Comparison of ENCODE assay signal across 26 cellular contexts in genomic region chr2:1937480-1937879, GRCh38.
"Had no signal": no experiment of that assay in that cellular context is flagged by ENCODE, and none has a peak within 500 bp of the region (broad histone marks: within the 10 kb centered on the region; RNA-seq: fewer than 3 reads in every experiment).

No MANE protein-coding gene starts in this region.

- DNase-seq: effector CD8-positive, alpha-beta T cell; foreskin keratinocyte; heart left ventricle; left cardiac atrium; left lung; mesenchymal stem cell; mucosa of descending colon; naive B cell; occipital lobe; ovary; psoas muscle; right cardiac atrium; spleen; stimulated activated CD4-positive, alpha-beta T cell treated with anti-CD3 and anti-CD28 coated beads, Interleukin-2, amount 100 ng/mL, for 48 hours; stimulated activated naive B cell treated with anti-CD40 and anti-IgM and Interleukin-4, amounts not matched to agents 10 μg/mL and 1 μg/mL and 100 μg/mL, for 72 hours; transverse colon had no signal

- H3K4me2 ChIP-seq: hepatocyte had no signal

- H2AFZ ChIP-seq: hepatocyte had no signal

- H3K27ac Mint-ChIP-seq: naive B cell; natural killer cell treated with Interleukin-12 subunit alpha and Interleukin-12 subunit beta and Interleukin-15 and Interleukin-18, amount 100 ng/mL, for 72 hours; stimulated activated naive B cell treated with anti-CD40 and anti-IgM and Interleukin-4, amounts not matched to agents 10 μg/mL and 1 μg/mL and 100 μg/mL, for 72 hours; stimulated activated naive CD8-positive, alpha-beta T cell treated with anti-CD3 and anti-CD28 coated beads, Interleukin-15, Interleukin-2, amounts not matched to agents 100 ng/mL and 50 ng/mL, for 24 hours had no signal

- FAIRE-seq: colon, endothelial cell of umbilical vein had no signal

- H3K27me3 ChIP-seq: foreskin keratinocyte, heart left ventricle, hepatocyte, left lung, ovary, transverse colon had no signal

- H3K27me3 Mint-ChIP-seq: stimulated activated naive CD8-positive, alpha-beta T cell treated with anti-CD3 and anti-CD28 coated beads, Interleukin-15, Interleukin-2, amounts not matched to agents 100 ng/mL and 50 ng/mL, for 24 hours had no signal

- H3K4me1 Mint-ChIP-seq: mesothelial cell of epicardium; naive B cell; stimulated activated naive B cell treated with anti-CD40 and anti-IgM and Interleukin-4, amounts not matched to agents 10 μg/mL and 1 μg/mL and 100 μg/mL, for 72 hours had no signal

- H3K9me3 ChIP-seq: esophagus muscularis mucosa, gastroesophageal sphincter, heart left ventricle, left lung, mucosa of descending colon, ovary, psoas muscle, spleen, suprapubic skin, transverse colon had no signal

- H3K27ac ChIP-seq: esophagus muscularis mucosa, foreskin keratinocyte, gastroesophageal sphincter, heart left ventricle, hepatocyte, left lung, ovary, psoas muscle, skin epidermis, spleen, suprapubic skin, transverse colon had no signal

- H3K4me3 ChIP-seq: esophagus muscularis mucosa, gastroesophageal sphincter, heart left ventricle, hepatocyte, left lung, mucosa of descending colon, ovary, psoas muscle, skin epidermis, spleen, suprapubic skin, transverse colon had no signal

- H3K4me3 Mint-ChIP-seq: mesothelial cell of epicardium; naive B cell; natural killer cell treated with Interleukin-12 subunit alpha and Interleukin-12 subunit beta and Interleukin-15 and Interleukin-18, amount 100 ng/mL, for 72 hours; stimulated activated naive B cell treated with anti-CD40 and anti-IgM and Interleukin-4, amounts not matched to agents 10 μg/mL and 1 μg/mL and 100 μg/mL, for 72 hours; stimulated activated naive CD8-positive, alpha-beta T cell treated with anti-CD3 and anti-CD28 coated beads, Interleukin-15, Interleukin-2, amounts not matched to agents 100 ng/mL and 50 ng/mL, for 24 hours had no signal

- H3K36me3 Mint-ChIP-seq: mesothelial cell of epicardium; naive B cell; natural killer cell treated with Interleukin-12 subunit alpha and Interleukin-12 subunit beta and Interleukin-15 and Interleukin-18, amount 100 ng/mL, for 72 hours; stimulated activated naive B cell treated with anti-CD40 and anti-IgM and Interleukin-4, amounts not matched to agents 10 μg/mL and 1 μg/mL and 100 μg/mL, for 72 hours had no signal

- H3K4me1 ChIP-seq: esophagus muscularis mucosa, foreskin keratinocyte, gastroesophageal sphincter, left lung, psoas muscle, spleen, suprapubic skin, transverse colon had no signal

- H3K79me2 ChIP-seq: hepatocyte had no signal

- H3K9me3 Mint-ChIP-seq: mesothelial cell of epicardium; naive B cell; natural killer cell treated with Interleukin-12 subunit alpha and Interleukin-12 subunit beta and Interleukin-15 and Interleukin-18, amount 100 ng/mL, for 72 hours; stimulated activated naive B cell treated with anti-CD40 and anti-IgM and Interleukin-4, amounts not matched to agents 10 μg/mL and 1 μg/mL and 100 μg/mL, for 72 hours; stimulated activated naive CD8-positive, alpha-beta T cell treated with anti-CD3 and anti-CD28 coated beads, Interleukin-15, Interleukin-2, amounts not matched to agents 100 ng/mL and 50 ng/mL, for 24 hours had no signal

- H3K36me3 ChIP-seq: esophagus muscularis mucosa, gastroesophageal sphincter, heart left ventricle, left lung, ovary, spleen, suprapubic skin, transverse colon had no signal
